ENCODE assay signal across 9 cellular contexts in the genomic region with DNA sequence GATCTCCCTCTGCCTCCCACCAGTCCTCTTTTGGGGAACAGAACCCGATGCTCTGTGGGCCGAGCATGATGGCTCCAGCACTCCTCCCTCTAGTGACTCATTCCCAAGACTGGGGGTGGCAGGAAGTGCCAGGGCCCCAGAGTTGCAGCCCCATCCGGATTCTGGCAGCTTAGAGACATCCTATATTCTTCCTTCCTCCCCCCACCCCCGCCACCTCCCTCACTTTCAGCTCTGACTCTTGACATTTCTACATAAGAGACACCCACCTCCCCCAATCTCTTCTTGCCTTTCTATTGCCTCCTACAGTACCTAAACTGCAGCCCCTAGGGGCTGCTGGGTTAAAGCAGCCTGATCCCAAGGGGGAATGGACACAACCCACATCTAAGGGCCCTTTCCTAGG. TPM values are rescaled to one million over a fixed set of nuclear protein-coding genes. Genes with fewer than 3 reads are reported as not detected.
DNase-seq lines count a peak whose midpoint lies in the region; ATAC-seq and TF ChIP-seq lines count a peak whose summit lies in the region.
"Had no signal": no experiment of that assay in that cellular context is flagged by ENCODE, and none has a peak within 500 bp of the region (broad histone marks: within the 10 kb centered on the region; RNA-seq: fewer than 3 reads in every experiment).

No MANE protein-coding gene starts in this region.

- DNase-seq in GM23248 (peak; percentile 75), SW480 (ENCODE audit: low spot score) (peak; percentile 77), NCI-H2171 (lab: John Stamatoyannopoulos, UW) (no peak), progenitor cell of endocrine pancreas (ENCODE audit: low spot score, unreplicated experiment) (no peak)
- DNase-seq in stimulated activated CD4-positive, alpha-beta T cell treated with anti-CD3 and anti-CD28 coated beads, Interleukin-2, amount 100 ng/mL, for 24 hours: peak; percentile 67 to 68

- H3K36me3 Mint-ChIP-seq in dendritic cell treated with granulocyte-macrophage colony-stimulating factor and Interleukin-4, amounts not matched to agents 40 ng/mL and 50 ng/mL, for 4 days (ENCODE audit: low read depth): no peaks in the 10 kb centered on the region
- H3K36me3 Mint-ChIP-seq in progenitor cell of endocrine pancreas (ENCODE audit: insufficient read depth): no peaks in the 10 kb centered on the region

- H3K4me1 Mint-ChIP-seq in dendritic cell treated with granulocyte-macrophage colony-stimulating factor and Interleukin-4, amounts not matched to agents 40 ng/mL and 50 ng/mL, for 4 days (ENCODE audit: low read depth): peaks cover 38% of the 10 kb centered on the region
- H3K4me1 Mint-ChIP-seq in progenitor cell of endocrine pancreas (ENCODE audit: low read depth): no peaks in the 10 kb centered on the region

- H3K9me2 ChIP-seq in GM23248 (ENCODE audit: insufficient read depth): no peaks in the 10 kb centered on the region

- peaks cover 12% of the 10 kb centered on the region for H3K4me1 ChIP-seq in GM23248 (ENCODE audit: insufficient read depth)

- H3K27me3 Mint-ChIP-seq in dendritic cell treated with granulocyte-macrophage colony-stimulating factor and Interleukin-4, amounts not matched to agents 40 ng/mL and 50 ng/mL, for 4 days: no peaks in the 10 kb centered on the region
- peaks cover 6% of the 10 kb centered on the region for H3K27me3 Mint-ChIP-seq in progenitor cell of endocrine pancreas

- H3K4me3 ChIP-seq in GM23248: no peak overlapping the region
- H3K4me3 ChIP-seq: dorsolateral prefrontal cortex had no signal

- H3F3A ChIP-seq in GM23248 (ENCODE audit: insufficient read depth): no peaks in the 10 kb centered on the region

- no peak for ATAC-seq in HG03432 (IDR thresholded peaks at IDR 0.05; ENCODE audit: unreplicated experiment)
- ATAC-seq in HG03571 (IDR thresholded peaks at IDR 0.05; ENCODE audit: unreplicated experiment): no peak

- H4K20me1 ChIP-seq in GM23248 (ENCODE audit: insufficient read depth): no peaks in the 10 kb centered on the region

- intact Hi-C loops in dendritic cell treated with granulocyte-macrophage colony-stimulating factor and Interleukin-4, amounts not matched to agents 40 ng/mL and 50 ng/mL, for 4 days (cut with micrococcal nuclease): no loop called here

- no peaks in the 10 kb centered on the region for H3K9me3 ChIP-seq in GM23248 (ENCODE audit: low read depth)

- no peak overlapping the region for H3K4me3 Mint-ChIP-seq in dendritic cell treated with granulocyte-macrophage colony-stimulating factor and Interleukin-4, amounts not matched to agents 40 ng/mL and 50 ng/mL, for 4 days
- no peak overlapping the region for H3K4me3 Mint-ChIP-seq in progenitor cell of endocrine pancreas (ENCODE audit: low read depth)

- H3K79me2 ChIP-seq in GM23248 (ENCODE audit: insufficient read depth): no peaks in the 10 kb centered on the region

- in situ Hi-C loops in GM23248 (cut with MboI): no loop called here

- peak overlapping the region; percentile 90 for H3K27ac Mint-ChIP-seq in dendritic cell treated with granulocyte-macrophage colony-stimulating factor and Interleukin-4, amounts not matched to agents 40 ng/mL and 50 ng/mL, for 4 days
- H3K27ac Mint-ChIP-seq in progenitor cell of endocrine pancreas: no peak overlapping the region

- 24 to 40% methylated on average over 2 to 4 of the region's 4 CpGs for WGBS in GM23248 (ENCODE audit: low coverage in 1 of 2, low lambda C conversion rate in 2 of 2, missing lambda C conversion rate in 2 of 2), 2 experiments

- H3K27me3 ChIP-seq in GM23248 (replicated peaks; ENCODE audit: insufficient read depth): no peaks in the 10 kb centered on the region
- H3K27me3 ChIP-seq: dorsolateral prefrontal cortex had no signal

- H2AFZ ChIP-seq in GM23248: peak overlapping the region; percentile 82

- H3K4me2 ChIP-seq in GM23248 (ENCODE audit: unreplicated experiment): peak overlapping the region; percentile 52

- H3K9ac ChIP-seq in GM23248: no peak overlapping the region

- no peaks in the 10 kb centered on the region for H3K9me3 Mint-ChIP-seq in dendritic cell treated with granulocyte-macrophage colony-stimulating factor and Interleukin-4, amounts not matched to agents 40 ng/mL and 50 ng/mL, for 4 days
- no peaks in the 10 kb centered on the region for H3K9me3 Mint-ChIP-seq in progenitor cell of endocrine pancreas (ENCODE audit: low read depth)

- TF ChIP-seq CTCF in progenitor cell of endocrine pancreas (IDR thresholded peaks at IDR 0.05; ENCODE audit: unreplicated experiment): no peak

- no peak overlapping the region for H3K27ac ChIP-seq in GM23248

- H3K36me3 ChIP-seq in GM23248 (ENCODE audit: low read depth): no peaks in the 10 kb centered on the region

RNA-seq across cellular contexts. Expression of gene MATR3, which starts 47.1 kb away (rescaled TPM):
- 198 and 217 TPM in 2 replicates for total RNA-seq in GM23248 (2014; rRNA removed; shearing (Covaris generic))
- 209 and 215 TPM in 2 replicates for polyA plus RNA-seq in GM23248 (2016; fragmentation: Nextera tagmentation; extraction: Ambion mirVana)
- total RNA-seq in progenitor cell of endocrine pancreas: 324 and 336 TPM in 2 replicates

RNA-seq across cellular contexts. Expression of gene SIL1, which starts 48.2 kb away (rescaled TPM):
- 72.8 and 78.8 TPM in 2 replicates for total RNA-seq in GM23248 (2014; rRNA removed; shearing (Covaris generic))
- polyA plus RNA-seq in GM23248 (2016; fragmentation: Nextera tagmentation; extraction: Ambion mirVana): 89.8 and 101 TPM in 2 replicates
- 26.0 and 26.7 TPM in 2 replicates for total RNA-seq in progenitor cell of endocrine pancreas

Comparison
In these comparisons a context has a peak if more than half of its experiments do, and no peak if none do; other contexts are left out.
1. DNase-seq: peak in GM23248 (single experiment), SW480 (single experiment) and stimulated activated CD4-positive, alpha-beta T cell treated with anti-CD3 and anti-CD28 coated beads, Interleukin-2, amount 100 ng/mL, for 24 hours (2 of 2); none in NCI-H2171 (single experiment) and progenitor cell of endocrine pancreas (single experiment).